In the genomic region with DNA sequence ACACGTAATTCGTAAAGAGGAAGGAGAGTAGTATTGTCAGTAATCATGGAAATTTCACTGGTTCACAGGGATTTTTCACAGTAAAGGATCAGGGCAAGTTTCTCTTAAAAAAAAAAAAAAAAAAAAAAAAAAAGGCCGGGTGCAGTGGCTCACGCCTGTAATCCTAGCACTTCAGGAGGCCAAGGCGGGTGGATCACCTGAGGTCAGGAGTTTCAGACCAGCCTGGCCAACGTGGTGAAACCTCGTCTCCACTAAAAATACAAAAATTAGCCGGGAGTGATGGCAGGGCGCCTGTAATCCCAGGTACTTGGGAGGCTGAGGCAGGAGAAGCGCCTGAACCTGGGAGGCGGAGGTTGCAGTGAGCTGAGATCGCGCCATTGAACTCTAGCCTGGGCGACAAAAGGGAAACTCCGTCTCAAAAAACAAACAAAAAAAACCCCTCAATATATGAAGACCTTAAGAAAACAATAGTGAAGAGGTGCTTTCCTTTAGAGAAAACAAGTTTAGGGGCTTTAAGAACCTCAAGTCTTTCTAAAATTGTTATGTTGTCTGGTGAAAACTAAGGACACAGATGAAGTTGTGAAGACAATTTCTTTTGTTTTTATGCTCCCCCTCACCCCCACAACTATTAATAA, we compare ENCODE assay signal across 8 cellular contexts. TPM values are rescaled to one million over a fixed set of nuclear protein-coding genes. Genes with fewer than 3 reads are reported as not detected.
DNase-seq lines count a peak whose midpoint lies in the region; ATAC-seq, FAIRE-seq and TF ChIP-seq lines count a peak whose summit lies in the region.
"Not testable (repeated sequence)": the region's sequence is repeated elsewhere in the genome, so short reads cannot be mapped to it uniquely, and the experiment has no call there.

No MANE protein-coding gene starts in this region.

- not testable (repeated sequence) for TF ChIP-seq POLR2A in GM12878 (IDR thresholded peaks at IDR 0.05; ENCODE audit: low read depth, low read length)

- RAD21 ChIA-PET in GM12878 (lab: Charles Lee; ENCODE audit: unreplicated experiment): interaction anchor here (1.3 kb wide), 1 partner anchor 54 kb away, joined by 3 read pairs; no protein-coding TSS in a partner anchor

- not testable (repeated sequence) for H3K36me3 ChIP-seq in GM12878 (ENCODE audit: control insufficient read depth in 2 of 2, insufficient read depth in 2 of 2, low read length in 1 of 2); fibroblast of lung (ENCODE audit: control insufficient read depth, insufficient read depth, low read length)

- DNase-seq in CD4-positive, alpha-beta T cell; HFFc6; T-helper 17 cell; activated T-cell treated with anti-CD3 and anti-CD28 coated beads, Interleukin-2, amount 50 U/mL, for 24 hours; GM12878 (ENCODE audit: low read depth, low spot score); fibroblast of lung (ENCODE audit: low read depth in 2 of 2); natural killer cell treated with Interleukin-12 subunit alpha and Interleukin-12 subunit beta and Interleukin-15 and Interleukin-18, amount 100 ng/mL, for 72 hours (ENCODE audit: low spot score); stimulated activated naive CD8-positive, alpha-beta T cell treated with anti-CD3 and anti-CD28 coated beads, Interleukin-15, amount 100 ng/mL, for 72 hours: not testable (repeated sequence)

- H3K4me2 ChIP-seq in GM12878 (ENCODE audit: control insufficient read depth, insufficient read depth): not testable (repeated sequence)
- H3K4me2 ChIP-seq in fibroblast of lung (ENCODE audit: extremely low read depth, insufficient read depth, low read length): peak overlapping the region; percentile 13

- not testable (repeated sequence) for TF ChIP-seq CTCF in CD4-positive, alpha-beta T cell (IDR thresholded peaks at IDR 0.05); HFFc6 (IDR thresholded peaks at IDR 0.05); GM12878 (IDR thresholded peaks at IDR 0.05 in 2 of 3, conservative IDR thresholded peaks at IDR 0.05 in 1 of 3; ENCODE audit: control insufficient read depth in 2 of 3, extremely low read depth in 1 of 3, insufficient read depth in 1 of 3, low read depth in 3 of 3, low read length in 3 of 3); fibroblast of lung (conservative IDR thresholded peaks at IDR 0.05 in 1 of 2, IDR thresholded peaks at IDR 0.05 in 1 of 2; ENCODE audit: low read depth in 1 of 2, low read length in 2 of 2)

- H3K9ac ChIP-seq in GM12878 (ENCODE audit: control insufficient read depth, insufficient read depth, low read length); fibroblast of lung (ENCODE audit: insufficient read depth, low read length): not testable (repeated sequence)

- not testable (repeated sequence) for TF ChIP-seq RAD21 in GM12878 (IDR thresholded peaks at IDR 0.05; ENCODE audit: insufficient read depth, low read depth, low read length)

- not testable (repeated sequence) for H3K9me3 ChIP-seq in CD4-positive, alpha-beta T cell (ENCODE audit: control insufficient read depth, low read length); T-helper 17 cell (ENCODE audit: control insufficient read depth, low read length, poor library complexity, severe bottlenecking); GM12878 (replicated peaks; ENCODE audit: control insufficient read depth, insufficient read depth, low read length); fibroblast of lung (ENCODE audit: control insufficient read depth, insufficient read depth, low read depth, low read length)

- SMC1A ChIA-PET in GM12878 (lab: Charles Lee; ENCODE audit: uncharacterized antibody, unreplicated experiment): interaction anchor here (0.7 to 2.0 kb wide), 9 partner anchors 8 to 102 kb away, joined by 3 to 6 read pairs (median 4); no protein-coding TSS in a partner anchor

- CTCF ChIA-PET in CD4-positive, alpha-beta T cell (lab: Charles Lee): interaction anchor here (0.7 to 0.9 kb wide), 4 partner anchors 10 to 60 kb away, joined by 3 to 5 read pairs (median 3); a partner anchor contains a TSS
- CTCF ChIA-PET in GM12878 (lab: Yijun Ruan, JAX): interaction anchor here (1.1 to 2.1 kb wide), 5 partner anchors 15 to 93 kb away, joined by 3 to 8 read pairs (median 6); no protein-coding TSS in a partner anchor

- POLR2A ChIA-PET in CD4-positive, alpha-beta T cell (lab: Charles Lee); GM12878 (lab: Charles Lee): not testable (repeated sequence)

- not testable (repeated sequence) for H4K20me1 ChIP-seq in GM12878 (ENCODE audit: control insufficient read depth, insufficient read depth); fibroblast of lung (ENCODE audit: control insufficient read depth, extremely low read depth, insufficient read depth, low read length)

- peak overlapping the region; percentile 65 for H3K27ac Mint-ChIP-seq in CD4-positive, alpha-beta T cell
- H3K27ac Mint-ChIP-seq in HFFc6 (peak overlapping the region; percentile 65), T-helper 17 cell (peak overlapping the region; percentile 37)
- peak overlapping the region; percentile 82 for H3K27ac Mint-ChIP-seq in activated T-cell treated with anti-CD3 and anti-CD28 coated beads, Interleukin-2, amount 50 U/mL, for 24 hours
- peak overlapping the region; percentile 46 to 76 for H3K27ac Mint-ChIP-seq in natural killer cell treated with Interleukin-12 subunit alpha and Interleukin-12 subunit beta and Interleukin-15 and Interleukin-18, amount 100 ng/mL, for 72 hours
- peak overlapping the region; percentile 50 to 92 for H3K27ac Mint-ChIP-seq in stimulated activated naive CD8-positive, alpha-beta T cell treated with anti-CD3 and anti-CD28 coated beads, Interleukin-15, amount 100 ng/mL, for 72 hours

- WGBS in GM12878 (ENCODE audit: insufficient coverage, insufficient replicate concordance, low lambda C conversion rate, missing lambda C conversion rate): 93% methylated on average over 14 of the region's 15 CpGs

- ATAC-seq in CD4-positive, alpha-beta T cell (ENCODE audit: poor library complexity); natural killer cell treated with Interleukin-12 subunit alpha and Interleukin-12 subunit beta and Interleukin-15 and Interleukin-18, amount 100 ng/mL, for 72 hours; stimulated activated naive CD8-positive, alpha-beta T cell treated with anti-CD3 and anti-CD28 coated beads, Interleukin-15, amount 100 ng/mL, for 72 hours: not testable (repeated sequence)
- ATAC-seq in T-helper 17 cell (peak; percentile 50), GM12878 (peak; percentile 22)

- not testable (repeated sequence) for H3K9me3 Mint-ChIP-seq in CD4-positive, alpha-beta T cell; HFFc6; activated T-cell treated with anti-CD3 and anti-CD28 coated beads, Interleukin-2, amount 50 U/mL, for 24 hours; natural killer cell treated with Interleukin-12 subunit alpha and Interleukin-12 subunit beta and Interleukin-15 and Interleukin-18, amount 100 ng/mL, for 72 hours; stimulated activated naive CD8-positive, alpha-beta T cell treated with anti-CD3 and anti-CD28 coated beads, Interleukin-15, amount 100 ng/mL, for 72 hours

- H2AFZ ChIP-seq in GM12878 (ENCODE audit: control insufficient read depth, low read depth, low read length); fibroblast of lung (ENCODE audit: low read length): not testable (repeated sequence)

- not testable (repeated sequence) for H3K4me1 ChIP-seq in GM12878 (ENCODE audit: control insufficient read depth, insufficient read depth, low read length)
- H3K4me1 ChIP-seq in fibroblast of lung (ENCODE audit: control insufficient read depth, extremely low read depth, insufficient read depth, low read length): peaks cover 12% of the 10 kb centered on the region

- H3K27me3 ChIP-seq in CD4-positive, alpha-beta T cell (ENCODE audit: control insufficient read depth, insufficient read depth, low read length); GM12878 (replicated peaks in 1 of 2; ENCODE audit: control insufficient read depth in 2 of 2, insufficient read depth in 2 of 2, low read length in 1 of 2); fibroblast of lung (ENCODE audit: control insufficient read depth, insufficient read depth, low read length): not testable (repeated sequence)

- not testable (repeated sequence) for FAIRE-seq in GM12878 (lab: Jason Lieb, UNC)

- H3K79me2 ChIP-seq in GM12878 (ENCODE audit: control insufficient read depth, insufficient read depth, low read length) (peaks cover 44% of the 10 kb centered on the region), fibroblast of lung (ENCODE audit: control insufficient read depth, insufficient read depth, low read length) (peaks cover 62% of the 10 kb centered on the region)

- peaks cover 25% of the 10 kb centered on the region for H3K36me3 Mint-ChIP-seq in CD4-positive, alpha-beta T cell (ENCODE audit: low read depth)
- peaks cover 12% of the 10 kb centered on the region for H3K36me3 Mint-ChIP-seq in HFFc6 (ENCODE audit: low read depth)
- not testable (repeated sequence) for H3K36me3 Mint-ChIP-seq in T-helper 17 cell (ENCODE audit: low read depth)
- peaks cover 34% of the 10 kb centered on the region for H3K36me3 Mint-ChIP-seq in activated T-cell treated with anti-CD3 and anti-CD28 coated beads, Interleukin-2, amount 50 U/mL, for 24 hours (ENCODE audit: low read depth)
- H3K36me3 Mint-ChIP-seq in natural killer cell treated with Interleukin-12 subunit alpha and Interleukin-12 subunit beta and Interleukin-15 and Interleukin-18, amount 100 ng/mL, for 72 hours: peaks cover 10% of the 10 kb centered on the region

- not testable (repeated sequence) for H3K27me3 Mint-ChIP-seq in CD4-positive, alpha-beta T cell; HFFc6 (ENCODE audit: insufficient read depth); T-helper 17 cell; activated T-cell treated with anti-CD3 and anti-CD28 coated beads, Interleukin-2, amount 50 U/mL, for 24 hours; natural killer cell treated with Interleukin-12 subunit alpha and Interleukin-12 subunit beta and Interleukin-15 and Interleukin-18, amount 100 ng/mL, for 72 hours; stimulated activated naive CD8-positive, alpha-beta T cell treated with anti-CD3 and anti-CD28 coated beads, Interleukin-15, amount 100 ng/mL, for 72 hours

- H3K27ac ChIP-seq in CD4-positive, alpha-beta T cell (ENCODE audit: low read depth, low read length); GM12878 (ENCODE audit: control insufficient read depth, insufficient read depth): not testable (repeated sequence)
- peak overlapping the region; percentile 7 for H3K27ac ChIP-seq in fibroblast of lung (ENCODE audit: insufficient read depth, low read length)

- H3K4me1 Mint-ChIP-seq in CD4-positive, alpha-beta T cell (ENCODE audit: low read depth): peaks cover 87% of the 10 kb centered on the region
- H3K4me1 Mint-ChIP-seq in HFFc6 (ENCODE audit: low read depth) (peaks cover 46% of the 10 kb centered on the region), T-helper 17 cell (peaks cover 29% of the 10 kb centered on the region)
- peaks cover 65% of the 10 kb centered on the region for H3K4me1 Mint-ChIP-seq in activated T-cell treated with anti-CD3 and anti-CD28 coated beads, Interleukin-2, amount 50 U/mL, for 24 hours (ENCODE audit: low read depth)
- H3K4me1 Mint-ChIP-seq in natural killer cell treated with Interleukin-12 subunit alpha and Interleukin-12 subunit beta and Interleukin-15 and Interleukin-18, amount 100 ng/mL, for 72 hours (ENCODE audit: low read depth in 2 of 2): peaks cover 33 to 49% of the 10 kb centered on the region in 2 donors
- peaks cover 40% of the 10 kb centered on the region for H3K4me1 Mint-ChIP-seq in stimulated activated naive CD8-positive, alpha-beta T cell treated with anti-CD3 and anti-CD28 coated beads, Interleukin-15, amount 100 ng/mL, for 72 hours

- H3K4me3 Mint-ChIP-seq in CD4-positive, alpha-beta T cell; activated T-cell treated with anti-CD3 and anti-CD28 coated beads, Interleukin-2, amount 50 U/mL, for 24 hours: not testable (repeated sequence)
- H3K4me3 Mint-ChIP-seq in HFFc6 (peak overlapping the region; percentile 21), T-helper 17 cell (peak overlapping the region; percentile 43)
- peak overlapping the region; percentile 17 for H3K4me3 Mint-ChIP-seq in natural killer cell treated with Interleukin-12 subunit alpha and Interleukin-12 subunit beta and Interleukin-15 and Interleukin-18, amount 100 ng/mL, for 72 hours
- peak overlapping the region in 1 of 2 donors; percentile 32 for H3K4me3 Mint-ChIP-seq in stimulated activated naive CD8-positive, alpha-beta T cell treated with anti-CD3 and anti-CD28 coated beads, Interleukin-15, amount 100 ng/mL, for 72 hours

- BruUV-seq in GM12878 (replicated peaks; lab: Mats Ljungman, UMichigan): not testable (repeated sequence)

- not testable (repeated sequence) for TF ChIP-seq EP300 in GM12878 (IDR thresholded peaks at IDR 0.05; ENCODE audit: borderline replicate concordance in 1 of 2, control insufficient read depth in 1 of 2, low read depth in 2 of 2, low read length in 2 of 2)

- H3K4me3 ChIP-seq in GM12878; fibroblast of lung (replicated peaks in 1 of 4; ENCODE audit: control extremely low read depth in 1 of 4, insufficient read depth in 1 of 4, low read depth in 3 of 4, low read length in 4 of 4): not testable (repeated sequence)

- intact Hi-C loops in CD4-positive, alpha-beta T cell (cut with DNase I, micrococcal nuclease); GM12878 (cut with micrococcal nuclease; ENCODE audit: unreplicated experiment): not testable (repeated sequence)

- in situ Hi-C loops in GM12878 (cut with MboI): loop anchor here (10.0 kb wide), 1 partner anchor 255 kb away; no protein-coding TSS in a partner anchor

RNA-seq across cellular contexts. Expression of a gene that starts 32.6 kb away (rescaled TPM):
- 10 to 100 TPM; 27.1 to 29.5 TPM for total RNA-seq in CD4-positive, alpha-beta T cell
- 10 to 100 TPM; 18.3 to 26.0 (median 20.4) TPM for total RNA-seq in HFFc6 (2021; fragmentation: NEBNext Ultra II Directional; extraction: Animal tissue kit (Norgen Biotek cat#: 25700))
- 10 to 100 TPM; 20.6 to 26.4 TPM for total RNA-seq in T-helper 17 cell
- 6.5 and 7.3 TPM in 2 replicates for total RNA-seq in GM12878 (2013; cell fraction: nucleolus; rRNA removed)
- total RNA-seq in GM12878 (2014; rRNA removed): 30.3 and 30.8 TPM in 2 replicates
- total RNA-seq in GM12878 (2014; rRNA removed; fragmentation: Illumina TruSeq; extraction: Trizol): 29.1 and 30.2 TPM in 2 replicates
- 21.8 and 23.7 TPM in 2 replicates for total RNA-seq in GM12878 (2021)
- 15.7 TPM for polyA plus RNA-seq in GM12878 (2011; ENCODE audit: low read depth)
- 18.8 and 21.9 TPM in 2 replicates for polyA plus RNA-seq in GM12878 (2011; rRNA removed)
- polyA plus RNA-seq in GM12878 (2011; cell fraction: cytosol; rRNA removed): 12.3 and 15.0 TPM in 2 replicates
- 4.2 and 10.1 TPM in 2 replicates for polyA plus RNA-seq in GM12878 (2011; cell fraction: nucleus; rRNA removed)
- 12.3 and 16.4 TPM in 2 replicates for polyA plus RNA-seq in GM12878 (2012)
- 33.4 and 34.2 TPM in 2 replicates for polyA plus RNA-seq in GM12878 (2014; fragmentation: Illumina TruSeq; extraction: Trizol)
- 10 to 100 TPM in 1 of 2 experiments, 1 to 10 TPM in 1; 9.7 to 18.5 TPM for polyA plus RNA-seq in GM12878 (2014; fragmentation: Nextera tagmentation; extraction: Ambion mirVana)
- polyA plus RNA-seq in GM12878 (2014; rRNA removed): 31.2 and 34.4 TPM in 2 replicates
- 10 to 100 TPM; 57.2 to 60.2 TPM for polyA plus RNA-seq in GM12878 (2016; fragmentation: Nextera tagmentation; extraction: Ambion mirVana)
- 3.8 and 4.2 TPM in 2 replicates for polyA minus RNA-seq in GM12878 (2011; rRNA and poly(A)+ RNA removed)
- 3.1 and 4.8 TPM in 2 replicates for polyA minus RNA-seq in GM12878 (2011; cell fraction: cytosol; rRNA and poly(A)+ RNA removed)
- 2.5 and 3.8 TPM in 2 replicates for polyA minus RNA-seq in GM12878 (2011; cell fraction: nucleus; rRNA and poly(A)+ RNA removed)
- 12.9 and 14.4 TPM in 2 replicates for total RNA-seq in fibroblast of lung
- 13.4 and 18.1 TPM in 2 replicates for polyA plus RNA-seq in fibroblast of lung
- polyA plus RNA-seq in fibroblast of lung (2012): 12.1 and 16.4 TPM in 2 replicates
- 2.6 and 3.5 TPM in 2 replicates for polyA minus RNA-seq in fibroblast of lung (ENCODE audit: low replicate concordance)
- 10 to 100 TPM; 21.1 to 33.3 TPM for total RNA-seq in natural killer cell treated with Interleukin-12 subunit alpha and Interleukin-12 subunit beta and Interleukin-15 and Interleukin-18, amount 100 ng/mL, for 72 hours
